ENCODE assay signal across 16 cellular contexts in the genomic region with DNA sequence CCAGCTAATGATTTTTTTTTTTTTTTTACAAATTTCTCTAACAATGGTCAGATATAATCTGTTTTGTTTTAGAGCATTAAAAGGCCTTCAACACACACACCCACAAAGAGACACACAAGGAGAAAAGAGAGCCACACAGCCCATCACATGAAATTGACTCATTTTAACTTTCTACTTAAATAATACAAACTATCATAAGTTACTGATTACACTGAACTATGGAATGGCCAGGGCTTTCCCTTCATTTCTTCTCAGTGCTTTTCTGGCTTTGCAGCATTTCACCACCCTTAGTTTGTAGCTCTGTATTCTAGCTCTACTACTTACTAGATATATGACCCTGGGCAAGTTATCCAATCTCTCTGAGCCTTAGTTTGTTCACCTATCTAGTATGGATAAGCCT.
"Had no signal": no experiment of that assay in that cellular context is flagged by ENCODE, and none has a peak within 500 bp of the region (broad histone marks: within the 10 kb centered on the region; RNA-seq: fewer than 3 reads in every experiment).

No MANE protein-coding gene starts in this region.

- H3K4me3 Mint-ChIP-seq: endodermal cell; naive thymus-derived CD4-positive, alpha-beta T cell; nephron progenitor cell had no signal

- H3K27ac ChIP-seq: coronary artery, heart left ventricle, parathyroid adenoma, prostate gland, spleen had no signal

- H3K9me3 Mint-ChIP-seq: endodermal cell; naive thymus-derived CD4-positive, alpha-beta T cell; nephron progenitor cell had no signal

- H3K27me3 Mint-ChIP-seq: naive thymus-derived CD4-positive, alpha-beta T cell had no signal

- H3K27me3 ChIP-seq: heart left ventricle, spleen had no signal

- H3K27ac Mint-ChIP-seq: endodermal cell, nephron progenitor cell had no signal

- H3K4me3 ChIP-seq: coronary artery, heart left ventricle, prostate gland, spleen had no signal

- DNase-seq: effector CD4-positive, alpha-beta T cell; endodermal cell; heart left ventricle; hippocampal formation; naive thymus-derived CD4-positive, alpha-beta T cell; nephron progenitor cell; retina; spleen; stimulated activated CD4-positive, alpha-beta T cell treated with anti-CD3 and anti-CD28 coated beads, Interleukin-2, amount 100 ng/mL, for 24 hours; stimulated activated CD4-positive, alpha-beta T cell treated with anti-CD3 and anti-CD28 coated beads, Interleukin-4, amount 100 ng/mL, for 4 hours; stimulated activated naive CD4-positive, alpha-beta T cell treated with Interleukin-2 at 50 U/mL for 16 hours; trophoblast cell had no signal

- H3K9me3 ChIP-seq: heart left ventricle, prostate gland, spleen had no signal

- H3K4me1 ChIP-seq: parathyroid adenoma, prostate gland had no signal

- ATAC-seq: heart left ventricle; naive thymus-derived CD4-positive, alpha-beta T cell; sciatic nerve had no signal
